Comparison of ENCODE assay signal across 8 cellular contexts in the genomic region with DNA sequence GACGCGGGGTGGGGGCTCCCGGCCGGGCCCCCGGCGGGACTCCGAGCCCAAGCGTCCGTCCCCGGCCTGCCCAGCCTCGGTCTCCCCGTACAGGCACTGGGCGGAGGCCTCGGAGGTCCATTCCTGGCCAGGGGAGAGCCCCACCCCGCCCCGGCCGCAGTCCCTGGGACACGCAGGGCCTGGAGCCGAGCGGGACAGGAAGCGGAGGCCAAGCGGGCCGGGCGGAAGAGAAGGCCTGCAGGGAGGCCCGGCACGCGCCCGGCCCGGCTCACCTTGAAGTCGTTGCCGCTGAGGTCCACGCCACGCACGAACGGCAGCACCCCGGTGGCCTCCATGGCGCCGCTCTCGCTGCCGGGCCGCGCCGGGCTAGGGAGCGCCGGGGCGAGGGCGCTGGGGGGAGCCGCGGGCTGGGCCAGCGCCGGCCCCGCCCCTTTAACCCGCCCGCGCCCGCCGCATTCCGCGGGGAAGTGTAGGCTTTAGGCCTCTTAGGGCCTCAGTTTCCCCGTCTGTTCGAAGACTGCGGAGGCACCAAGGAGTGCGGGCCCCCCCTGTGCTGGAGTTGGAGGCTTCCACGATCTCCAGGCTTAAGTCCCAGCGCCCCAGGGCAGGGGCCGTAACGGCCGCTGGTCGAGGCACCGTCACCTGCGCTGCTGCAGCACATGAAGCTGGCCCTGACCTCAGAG. TPM values are rescaled to one million over a fixed set of nuclear protein-coding genes. Genes with fewer than 3 reads are reported as not detected.
DNase-seq lines count a peak whose midpoint lies in the region; ATAC-seq, FAIRE-seq and TF ChIP-seq lines count a peak whose summit lies in the region.

TSS of gene FLII (minus strand) at position 383 of the 683 bp plus-strand sequence. CDS start at position 335, 48 bp downstream.

- peak within 1 kb of the TSS; percentile 92 for H3K4me3 ChIP-seq in trophoblast cell (ENCODE audit: low read depth, low read length)

- no peak within 1 kb of the TSS for H2BK12ac ChIP-seq in trophoblast cell (ENCODE audit: low read length)

- DNase-seq in GM12892 (ENCODE audit: insufficient read length) (peak; percentile 68), T-helper 1 cell (peak; percentile 33 to 59 (median 41)), amygdala (lab: John Stamatoyannopoulos, UW) (peak in 41 of 56 donors; percentile 10 to 80 (median 55)), left cardiac atrium (peak; percentile 70), trophoblast cell (peak; percentile 80 to 81), urothelium cell line (ENCODE audit: low spot score) (peak; percentile 73), DMS153 treated with DMSO at 0.1 percent for 48 hours (lab: John Stamatoyannopoulos, UW; ENCODE audit: unreplicated experiment) (no peak)

- peak; percentile 25 for ATAC-seq in HG03196 (IDR thresholded peaks at IDR 0.05; ENCODE audit: unreplicated experiment)
- ATAC-seq in left cardiac atrium = peak; percentile 72 to 73

- peak within 1 kb of the TSS; percentile 84 for H3K4ac ChIP-seq in trophoblast cell (ENCODE audit: low read depth, low read length)

- H3K36me3 ChIP-seq in trophoblast cell (ENCODE audit: control insufficient read depth in 1 of 2, insufficient read depth in 2 of 2, low read length in 2 of 2) = peaks cover 36 to 41% of the 10 kb centered on the region in 2 experiments

- peaks cover 16% of the 10 kb centered on the region for H3K79me1 ChIP-seq in trophoblast cell (ENCODE audit: low read length)

- peak within 1 kb of the TSS; percentile 80 for H3K4me2 ChIP-seq in trophoblast cell (ENCODE audit: low read length)

- peak within 1 kb of the TSS; percentile 76 for H4K12ac ChIP-seq in trophoblast cell (ENCODE audit: low read depth, low read length)

- peak; percentile 94 for FAIRE-seq in GM12892 (lab: Jason Lieb, UNC)
- peak; percentile 58 for FAIRE-seq in urothelium cell line (lab: Jason Lieb, UNC)

- H3K4me1 ChIP-seq in trophoblast cell (ENCODE audit: control insufficient read depth in 1 of 2, insufficient read depth in 2 of 2, low read length in 2 of 2) = peaks cover 30 to 31% of the 10 kb centered on the region in 2 experiments

- peak within 1 kb of the TSS; percentile 95 for H3K18ac ChIP-seq in trophoblast cell (ENCODE audit: low read length)

- peaks cover 19% of the 10 kb centered on the region for H3K79me2 ChIP-seq in trophoblast cell (ENCODE audit: control insufficient read depth, insufficient read depth, low read length, poor library complexity)

- H3K27ac ChIP-seq in trophoblast cell (ENCODE audit: low read depth, low read length) = peak within 1 kb of the TSS; percentile 65

- TF ChIP-seq POLR2A in GM12892 (IDR thresholded peaks at IDR 0.05; ENCODE audit: low read depth, low read length) = peak; percentile 49; the same call in 1 of the 2 replicates

- no peaks in the 10 kb centered on the region for H3K27me3 ChIP-seq in trophoblast cell (ENCODE audit: insufficient read depth, low read length)

- peak within 1 kb of the TSS; percentile 87 for H4K8ac ChIP-seq in trophoblast cell (ENCODE audit: low read depth, low read length)

- H3K23ac ChIP-seq in trophoblast cell (ENCODE audit: low read length) = no peak within 1 kb of the TSS

- peak within 1 kb of the TSS; percentile 93 for H3K14ac ChIP-seq in trophoblast cell (ENCODE audit: low read length)

- no peaks in the 10 kb centered on the region for H3K9me3 ChIP-seq in trophoblast cell (ENCODE audit: insufficient read depth, low read depth, low read length)

- H2AK5ac ChIP-seq in trophoblast cell (ENCODE audit: low read length) = peak within 1 kb of the TSS; percentile 42

- peak within 1 kb of the TSS; percentile 82 for H2BK5ac ChIP-seq in trophoblast cell (ENCODE audit: low read depth, low read length, poor library complexity)

- H3K9ac ChIP-seq in trophoblast cell (ENCODE audit: low read length) = peak within 1 kb of the TSS; percentile 88

- H2BK120ac ChIP-seq in trophoblast cell (ENCODE audit: insufficient read depth, low read length, poor library complexity) = peak within 1 kb of the TSS; percentile 59

- peak within 1 kb of the TSS; percentile 93 for H4K91ac ChIP-seq in trophoblast cell (ENCODE audit: low read depth, low read length)

- intact Hi-C loops in left cardiac atrium (cut with DNase I) = loop anchor here in 1 of 2 donors (5.0 kb wide), 2 partner anchors 41 to 54 kb away; partner anchors contain the start of gene TOP3A

- peak within 1 kb of the TSS; percentile 85 for H2AFZ ChIP-seq in trophoblast cell (ENCODE audit: insufficient read depth, low read length, poor library complexity)

- WGBS in trophoblast cell (ENCODE audit: extremely low coverage, insufficient coverage, insufficient read length) = no CpG with 5 or more reads among the region's 71 CpGs

RNA-seq across cellular contexts. Expression of gene FLII, which starts in this region (rescaled TPM):
- polyA plus RNA-seq in GM12892 (2012; ENCODE audit: missing spikeins) = 76.8 TPM
- 100 to 1,000 TPM; 204 to 211 TPM for total RNA-seq in left cardiac atrium
- polyA plus RNA-seq in trophoblast cell (2013) = 170 and 174 TPM in 2 replicates
